ENCODE assay signal across 14 cellular contexts in genomic region chrX:39473812-39474211, GRCh38.
DNase-seq lines count a peak whose midpoint lies in the region; ATAC-seq and TF ChIP-seq lines count a peak whose summit lies in the region.
"Had no signal": no experiment of that assay in that cellular context is flagged by ENCODE, and none has a peak within 500 bp of the region (broad histone marks: within the 10 kb centered on the region; RNA-seq: fewer than 3 reads in every experiment).

No MANE protein-coding gene starts in this region.

- H3K9ac ChIP-seq in smooth muscle cell (ENCODE audit: low read depth): no peak overlapping the region
- H3K9ac ChIP-seq: GM23248 had no signal

- no peak overlapping the region for H2AFZ ChIP-seq in smooth muscle cell (ENCODE audit: low read depth)
- H2AFZ ChIP-seq: GM23248 had no signal

- ATAC-seq in heart right ventricle (peak in 7 of 8 donors; percentile 14 to 80 (median 43)), right cardiac atrium (peak in 1 of 2 donors; percentile 44), HG02884 (IDR thresholded peaks at IDR 0.05; ENCODE audit: unreplicated experiment) (no peak)

- peaks cover 11% of the 10 kb centered on the region for H3F3A ChIP-seq in smooth muscle cell (ENCODE audit: low read depth)

- H3K9me3 ChIP-seq in cardiac muscle cell (ENCODE audit: low read depth): no peaks in the 10 kb centered on the region
- no peaks in the 10 kb centered on the region for H3K9me3 ChIP-seq in heart right ventricle
- H3K9me3 ChIP-seq in right cardiac atrium (ENCODE audit: control insufficient read depth, low read length): no peaks in the 10 kb centered on the region
- H3K9me3 ChIP-seq in smooth muscle cell (replicated peaks; ENCODE audit: low read depth): no peaks in the 10 kb centered on the region
- H3K9me3 ChIP-seq: BE2C, Caco-2, HAP-1 had no signal

- H3K4me3 ChIP-seq in cardiac muscle cell (no peak overlapping the region), heart right ventricle (no peak overlapping the region), right cardiac atrium (ENCODE audit: low read length) (no peak overlapping the region), smooth muscle cell (no peak overlapping the region)
- H3K4me3 ChIP-seq: GM23248, HAP-1 had no signal

- no peaks in the 10 kb centered on the region for H3K27me3 ChIP-seq in cardiac muscle cell
- H3K27me3 ChIP-seq in heart right ventricle: peaks cover 0 to 15% (median 0%) of the 10 kb centered on the region in 7 donors
- H3K27me3 ChIP-seq in right cardiac atrium (ENCODE audit: control insufficient read depth, insufficient read depth): no peaks in the 10 kb centered on the region
- H3K27me3 ChIP-seq in smooth muscle cell (ENCODE audit: low read depth): no peaks in the 10 kb centered on the region
- H3K27me3 ChIP-seq: BE2C had no signal

- TF ChIP-seq CTCF in cardiac muscle cell (IDR thresholded peaks at IDR 0.05; ENCODE audit: low read depth, low read length) (no peak), heart right ventricle (IDR thresholded peaks at IDR 0.05) (no peak), smooth muscle cell (IDR thresholded peaks at IDR 0.05; ENCODE audit: borderline replicate concordance, insufficient read depth, poor library complexity, severe bottlenecking) (no peak)

- 63 to 71% methylated on average over 2 of the region's 2 CpGs for WGBS in heart right ventricle, 2 donors
- 52% methylated on average over 2 of the region's 2 CpGs for WGBS in right cardiac atrium
- 55% methylated on average over 2 of the region's 2 CpGs for WGBS in smooth muscle cell (ENCODE audit: low lambda C conversion rate)

- H3K4me1 ChIP-seq in cardiac muscle cell (ENCODE audit: low read depth) (peaks cover 49% of the 10 kb centered on the region), heart right ventricle (peaks cover 0 to 39% (median 12%) of the 10 kb centered on the region in 9 donors), right cardiac atrium (ENCODE audit: control insufficient read depth, insufficient read depth, low read length) (peaks cover 7% of the 10 kb centered on the region), smooth muscle cell (ENCODE audit: low read depth) (peaks cover 18% of the 10 kb centered on the region)
- H3K4me1 ChIP-seq: BE2C, Caco-2, HAP-1 had no signal

- peak overlapping the region; percentile 51 for H3K27ac ChIP-seq in cardiac muscle cell
- H3K27ac ChIP-seq in heart right ventricle: peak overlapping the region in 4 of 10 donors; percentile 15 to 34 (median 21)
- peak overlapping the region; percentile 62 for H3K27ac ChIP-seq in right cardiac atrium (ENCODE audit: low read length)
- H3K27ac ChIP-seq in smooth muscle cell (ENCODE audit: low read depth): no peak overlapping the region
- H3K27ac ChIP-seq: GM23248 had no signal

- H4K20me1 ChIP-seq in smooth muscle cell (ENCODE audit: low read depth): no peaks in the 10 kb centered on the region

- intact Hi-C loops in heart right ventricle (cut with DNase I): loop anchor here in 2 of 10 donors (2.0 to 10.0 kb wide), 2 partner anchors 45 to 621 kb away; partner anchors contain the start of gene BCOR (in 1 of the 2)
- intact Hi-C loops in right cardiac atrium (cut with DNase I): no loop called here

- H3K79me2 ChIP-seq in smooth muscle cell (ENCODE audit: low read depth): no peaks in the 10 kb centered on the region

- DNase-seq in cardiac muscle cell (ENCODE audit: low read depth in 1 of 2, low spot score in 1 of 2) (peak in 1 of 2 donors; percentile 65), heart right ventricle (peak in 1 of 2 donors; percentile 10), right cardiac atrium (peak in 1 of 3 donors; percentile 42), NCI-H2227 treated with DMSO at 0.1 percent for 48 hours (lab: John Stamatoyannopoulos, UW) (no peak), smooth muscle cell (lab: John Stamatoyannopoulos, UW; ENCODE audit: unreplicated experiment) (no peak)
- DNase-seq: ACHN; BE2C; C1 segment of cervical spinal cord; Caco-2; CD4-positive, CD25-positive, alpha-beta regulatory T cell; GDM1; GM23248 had no signal

- H3K36me3 ChIP-seq in cardiac muscle cell (no peaks in the 10 kb centered on the region), heart right ventricle (no peaks in the 10 kb centered on the region), smooth muscle cell (ENCODE audit: low read depth) (no peaks in the 10 kb centered on the region)
- H3K36me3 ChIP-seq: BE2C, HAP-1 had no signal

- H3K4me2 ChIP-seq in smooth muscle cell: no peak overlapping the region
